ENCODE assay signal across 12 cellular contexts in genomic region chr20:3687655-3688054, GRCh38. TPM values are rescaled to one million over a fixed set of nuclear protein-coding genes. Genes with fewer than 3 reads are reported as not detected.
DNase-seq lines count a peak whose midpoint lies in the region; ATAC-seq and TF ChIP-seq lines count a peak whose summit lies in the region.
"Had no signal": no experiment of that assay in that cellular context is flagged by ENCODE, and none has a peak within 500 bp of the region (broad histone marks: within the 10 kb centered on the region; RNA-seq: fewer than 3 reads in every experiment).

No MANE protein-coding gene starts in this region.

- peaks cover 37% of the 10 kb centered on the region for H3K27me3 Mint-ChIP-seq in stimulated activated memory B cell treated with anti-CD40 and anti-IgM and Interleukin-4, amounts not matched to agents 10 μg/mL and 1 μg/mL and 100 μg/mL, for 72 hours

- DNase-seq in SIG-M5 treated with dmso at 0.1 percent for 504 hours (lab: John Stamatoyannopoulos, UW; ENCODE audit: unreplicated experiment) = peak; percentile 28
- no peak for DNase-seq in SIG-M5 (lab: John Stamatoyannopoulos, UW)
- DNase-seq in choroid plexus epithelial cell (ENCODE audit: low read depth) = peak; percentile 77
- DNase-seq in left lung = no peak
- DNase-seq in GF-D8 (lab: John Stamatoyannopoulos, UW) = no peak
- DNase-seq: ovary, T-helper 9 cell had no signal

- no peak overlapping the region for H3K4me3 Mint-ChIP-seq in stimulated activated memory B cell treated with anti-CD40 and anti-IgM and Interleukin-4, amounts not matched to agents 10 μg/mL and 1 μg/mL and 100 μg/mL, for 72 hours

- peak overlapping the region in 1 of 2 donors; percentile 30 for H3K27ac ChIP-seq in left lung
- H3K27ac ChIP-seq: BLaER1 treated with 17β-estradiol and CSF1 and Interleukin-3, amounts not matched to agents 10 nM and 100 nM; KMS-11 had no signal

- intact Hi-C loops in left lung (cut with DNase I) = no loop called here

- peaks cover 0 to 5% of the 10 kb centered on the region in 2 donors for H3K4me1 ChIP-seq in left lung

- no peaks in the 10 kb centered on the region for H3K9me3 Mint-ChIP-seq in stimulated activated memory B cell treated with anti-CD40 and anti-IgM and Interleukin-4, amounts not matched to agents 10 μg/mL and 1 μg/mL and 100 μg/mL, for 72 hours

- H3K27me3 ChIP-seq in left lung = peaks cover under 1 to 19% of the 10 kb centered on the region in 2 donors
- H3K27me3 ChIP-seq: ovary had no signal

- ATAC-seq in left lung = peak; percentile 60
- no peak for ATAC-seq in HG03342 (IDR thresholded peaks at IDR 0.05; ENCODE audit: unreplicated experiment)
- no peak for ATAC-seq in stimulated activated memory B cell treated with anti-CD40 and anti-IgM and Interleukin-4, amounts not matched to agents 10 μg/mL and 1 μg/mL and 100 μg/mL, for 72 hours
- no peak for ATAC-seq in GM19395 (IDR thresholded peaks at IDR 0.05; ENCODE audit: unreplicated experiment)

- H3K36me3 Mint-ChIP-seq in stimulated activated memory B cell treated with anti-CD40 and anti-IgM and Interleukin-4, amounts not matched to agents 10 μg/mL and 1 μg/mL and 100 μg/mL, for 72 hours = no peaks in the 10 kb centered on the region

- H3K9me3 ChIP-seq in left lung = no peaks in the 10 kb centered on the region
- H3K9me3 ChIP-seq: BLaER1 treated with 17β-estradiol and CSF1 and Interleukin-3, amounts not matched to agents 10 nM and 100 nM; ovary had no signal

- TF ChIP-seq CTCF in choroid plexus epithelial cell (conservative IDR thresholded peaks at IDR 0.05; ENCODE audit: low read depth, low read length) (no peak), left lung (IDR thresholded peaks at IDR 0.05) (no peak)

- H3K27ac Mint-ChIP-seq in stimulated activated memory B cell treated with anti-CD40 and anti-IgM and Interleukin-4, amounts not matched to agents 10 μg/mL and 1 μg/mL and 100 μg/mL, for 72 hours = no peak overlapping the region

- H3K4me3 ChIP-seq in choroid plexus epithelial cell (ENCODE audit: low read depth, low read length) (no peak overlapping the region), left lung (no peak overlapping the region)
- H3K4me3 ChIP-seq: BLaER1 treated with 17β-estradiol and CSF1 and Interleukin-3, amounts not matched to agents 10 nM and 100 nM; ovary had no signal

- peaks cover 0 to 12% of the 10 kb centered on the region in 2 donors for H3K36me3 ChIP-seq in left lung
- H3K36me3 ChIP-seq: ovary had no signal

- H3K4me1 Mint-ChIP-seq in stimulated activated memory B cell treated with anti-CD40 and anti-IgM and Interleukin-4, amounts not matched to agents 10 μg/mL and 1 μg/mL and 100 μg/mL, for 72 hours = peaks cover 6% of the 10 kb centered on the region

RNA-seq across cellular contexts. Expression of gene ADAM33, which starts 5.8 kb away (rescaled TPM):
- total RNA-seq in left lung = 10 to 100 TPM; 15.4 to 16.5 TPM

RNA-seq across cellular contexts. Expression of gene GFRA4, which starts 24.5 kb away (rescaled TPM):
- total RNA-seq in left lung = not detected
- total RNA-seq: ovary had no signal

RNA-seq across cellular contexts. Expression of gene SIGLEC1, which starts 24.7 kb away (rescaled TPM):
- 10 to 100 TPM; 22.8 to 45.8 TPM for total RNA-seq in left lung

RNA-seq across cellular contexts. Expression of gene HSPA12B, which starts 44.8 kb away (rescaled TPM):
- total RNA-seq in left lung = 10 to 100 TPM; 14.6 to 22.1 TPM

Comparison
In these comparisons a context has a peak if more than half of its experiments do, and no peak if none do; other contexts are left out.
1. DNase-seq: peak in SIG-M5 treated with dmso at 0.1 percent for 504 hours (single experiment) and choroid plexus epithelial cell (single experiment); none in SIG-M5 (single experiment), left lung (0 of 2) and GF-D8 (single experiment).